In genomic region chr12:31362759-31363415, GRCh38 we compare ENCODE assay signal across 7 cellular contexts. TPM values are rescaled to one million over a fixed set of nuclear protein-coding genes. Genes with fewer than 3 reads are reported as not detected.
DNase-seq lines count a peak whose midpoint lies in the region; ATAC-seq, FAIRE-seq and TF ChIP-seq lines count a peak whose summit lies in the region.

No MANE protein-coding gene starts in this region.

- no peaks in the 10 kb centered on the region for H3K9me3 ChIP-seq in Peyer's patch
- no peaks in the 10 kb centered on the region for H3K9me3 ChIP-seq in duodenal mucosa (ENCODE audit: control insufficient read depth in 1 of 2, low read length in 2 of 2)

- TF ChIP-seq CTCF in Peyer's patch (IDR thresholded peaks at IDR 0.05) (peak in 5 of 6 experiments; percentile 4 to 52 (median 44)), progenitor cell of endocrine pancreas (IDR thresholded peaks at IDR 0.05; ENCODE audit: unreplicated experiment) (no peak)

- ATAC-seq in GM21381 (IDR thresholded peaks at IDR 0.05; ENCODE audit: unreplicated experiment) (peak; percentile 55), HG03521 (IDR thresholded peaks at IDR 0.05; ENCODE audit: unreplicated experiment) (peak; percentile 62)

- peaks cover 25% of the 10 kb centered on the region for H3K4me1 Mint-ChIP-seq in progenitor cell of endocrine pancreas (ENCODE audit: low read depth)

- no peaks in the 10 kb centered on the region for H3K36me3 ChIP-seq in Peyer's patch
- no peaks in the 10 kb centered on the region for H3K36me3 ChIP-seq in duodenal mucosa (ENCODE audit: control insufficient read depth in 1 of 2, insufficient read depth in 2 of 2, low read length in 2 of 2)

- no peak for TF ChIP-seq POLR2A in GM12891 (IDR thresholded peaks at IDR 0.05; ENCODE audit: low read depth, low read length)
- no peak for TF ChIP-seq POLR2A in Peyer's patch (IDR thresholded peaks at IDR 0.05)

- DNase-seq in GM12891 (ENCODE audit: insufficient read length, low spot score) = peak; percentile 27
- peak; percentile 57 to 75 (median 72) for DNase-seq in Peyer's patch
- no peak for DNase-seq in progenitor cell of endocrine pancreas (ENCODE audit: low spot score, unreplicated experiment)
- DNase-seq in NCI-H1105 (lab: John Stamatoyannopoulos, UW) = no peak

- H3K4me1 ChIP-seq in Peyer's patch (peaks cover 0 to 17% (median 2%) of the 10 kb centered on the region in 4 donors), duodenal mucosa (ENCODE audit: control insufficient read depth in 1 of 2, insufficient read depth in 2 of 2, low read length in 2 of 2) (peaks cover 21 to 22% of the 10 kb centered on the region in 2 donors)

- no peaks in the 10 kb centered on the region for H3K27me3 ChIP-seq in Peyer's patch
- H3K27me3 ChIP-seq in duodenal mucosa (ENCODE audit: control insufficient read depth in 1 of 2, insufficient read depth in 2 of 2, low read length in 2 of 2) = no peaks in the 10 kb centered on the region

- H3K9ac ChIP-seq in duodenal mucosa (ENCODE audit: low read depth in 1 of 2, low read length in 2 of 2) = peak overlapping the region; percentile 51 to 65

- H3K27me3 Mint-ChIP-seq in progenitor cell of endocrine pancreas = no peaks in the 10 kb centered on the region

- H3K4me3 Mint-ChIP-seq in progenitor cell of endocrine pancreas (ENCODE audit: low read depth) = peak overlapping the region; percentile 28

- H3K27ac Mint-ChIP-seq in progenitor cell of endocrine pancreas = peak overlapping the region; percentile 95

- H3K36me3 Mint-ChIP-seq in progenitor cell of endocrine pancreas (ENCODE audit: insufficient read depth) = no peaks in the 10 kb centered on the region

- peaks cover 3% of the 10 kb centered on the region for H3K9me3 Mint-ChIP-seq in progenitor cell of endocrine pancreas (ENCODE audit: low read depth)

- FAIRE-seq in GM12891 (lab: Jason Lieb, UNC) = peak; percentile 68

- H3K4me3 ChIP-seq in Peyer's patch (peak overlapping the region in 1 of 4 donors; percentile 25), duodenal mucosa (ENCODE audit: low read depth in 1 of 2, low read length in 2 of 2) (peak overlapping the region; percentile 46 to 62)

- H3K27ac ChIP-seq in Peyer's patch (peak overlapping the region; percentile 24 to 83 (median 62)), duodenal mucosa (ENCODE audit: low read depth, low read length) (peak overlapping the region; percentile 30)

TF ChIP-seq in GM12891, 5 proteins besides CTCF, POLR2A, EP300 and RAD21:
- TF ChIP-seq TAF1 (IDR thresholded peaks at IDR 0.05; ENCODE audit: low read depth, low read length) = no peak

RNA-seq across cellular contexts. Expression of gene SINHCAF, which starts 36.9 kb away (rescaled TPM):
- 29.3 TPM for polyA plus RNA-seq in GM12891 (2012; ENCODE audit: low read depth, missing spikeins)
- total RNA-seq in Peyer's patch (100 to 1,000 TPM in 1 of 4 donors, 10 to 100 TPM in 3; 39.9 to 109 (median 53.7) TPM), progenitor cell of endocrine pancreas (391 and 408 TPM in 2 replicates)

Comparison
In these comparisons a context has a peak if more than half of its experiments do, and no peak if none do; other contexts are left out.
1. DNase-seq: peak in GM12891 (single experiment) and Peyer's patch (3 of 3); none in progenitor cell of endocrine pancreas (single experiment) and NCI-H1105 (single experiment).